In genomic region chr5:32984851-32985250, GRCh38 we compare ENCODE assay signal across 25 cellular contexts.
A peak's percentile ranks its signal among the peaks of the same experiment; 100 is the strongest.
DNase-seq lines count a peak whose midpoint lies in the region; TF ChIP-seq lines count a peak whose summit lies in the region.
"Had no signal": no experiment of that assay in that cellular context is flagged by ENCODE, and none has a peak within 500 bp of the region (broad histone marks: within the 10 kb centered on the region; RNA-seq: fewer than 3 reads in every experiment).

No MANE protein-coding gene starts in this region.

- H3K4me3 ChIP-seq in astrocyte of the spinal cord (ENCODE audit: low read depth, low read length) (no peak overlapping the region), fibroblast of pulmonary artery (replicated peaks; ENCODE audit: low read depth, low read length) (no peak overlapping the region), lower leg skin (ENCODE audit: low read depth, poor library complexity, severe bottlenecking) (no peak overlapping the region)
- H3K4me3 ChIP-seq: HAP-1, K562, neural progenitor cell, spleen, uterus had no signal

- intact Hi-C loops in lower leg skin (cut with DNase I; ENCODE audit: low total_unique reads) = no loop called here

- WGBS in lower leg skin, 2 donors = 74 to 82% methylated on average over 2 of the region's 2 CpGs

- H3K27ac ChIP-seq in substantia nigra (ENCODE audit: low read depth, low read length, poor library complexity, severe bottlenecking) = no peak overlapping the region
- H3K27ac ChIP-seq: HL-60, neural progenitor cell, spleen, uterus had no signal

- DNase-seq in A172 (ENCODE audit: low spot score) (peak; percentile 66), HS-27A (ENCODE audit: low read depth) (peak; percentile 12), astrocyte of the spinal cord (ENCODE audit: low read depth, low spot score) (peak; percentile 70), fibroblast of pulmonary artery (ENCODE audit: low read depth) (peak; percentile 29), lower leg skin (ENCODE audit: low spot score in 2 of 2) (no peak), NCI-H2107 treated with DMSO at 0.1 percent for 48 hours (lab: John Stamatoyannopoulos, UW; ENCODE audit: unreplicated experiment) (no peak), substantia nigra (lab: John Stamatoyannopoulos, UW) (no peak), NAMALWA (ENCODE audit: low spot score) (no peak)
- DNase-seq: 8988T; activated CD4-positive, alpha-beta T cell treated with anti-CD3 and anti-CD28 coated beads, Interleukin-2, amount 50 U/mL, for 1 hour; activated CD8-positive, alpha-beta memory T cell treated with anti-CD3 and anti-CD28 coated beads, Interleukin-2, amount 50 U/mL, for 48 hours; activated effector memory CD4-positive, alpha-beta T cell treated with anti-CD3 and anti-CD28 coated beads, Interleukin-2, amount 50 U/mL, for 16 hours; amniotic stem cell; cerebellar nuclear complex; endodermal cell; NCI-H1048; NCI-H2081; NCI-H446 treated with DMSO at 0.1 percent for 48 hours; spleen; stimulated activated CD4-positive, alpha-beta T cell treated with anti-CD3 and anti-CD28 coated beads, Interleukin-4, amount 100 ng/mL, for 4 hours; uterus had no signal

- TF ChIP-seq POLR2A in lower leg skin (IDR thresholded peaks at IDR 0.05) = no peak

- in situ Hi-C loops in astrocyte of the spinal cord (cut with HindIII; ENCODE audit: low sequenced_read_pairs) = no loop called here

- TF ChIP-seq CTCF in astrocyte of the spinal cord (IDR thresholded peaks at IDR 0.05; ENCODE audit: low read depth, low read length) = no peak
- no peak for TF ChIP-seq CTCF in fibroblast of pulmonary artery (IDR thresholded peaks at IDR 0.05; ENCODE audit: low read length, missing control alignments)
- TF ChIP-seq CTCF in lower leg skin (IDR thresholded peaks at IDR 0.05) = no peak

Comparison
In these comparisons a context has a peak if more than half of its experiments do, and no peak if none do; other contexts are left out.
1. DNase-seq: peak in A172 (single experiment), HS-27A (single experiment), astrocyte of the spinal cord (single experiment) and fibroblast of pulmonary artery (single experiment); none in lower leg skin (0 of 2), NCI-H2107 treated with DMSO at 0.1 percent for 48 hours (single experiment), substantia nigra (0 of 49) and NAMALWA (single experiment).